ENCODE assay signal across 23 cellular contexts in genomic region chr16:54174750-54175149, GRCh38.
"Had no signal": no experiment of that assay in that cellular context is flagged by ENCODE, and none has a peak within 500 bp of the region (broad histone marks: within the 10 kb centered on the region; RNA-seq: fewer than 3 reads in every experiment).

No MANE protein-coding gene starts in this region.

- H3K4me1 ChIP-seq: adrenal gland, ascending aorta, lower lobe of right lung had no signal

- H3K9me3 Mint-ChIP-seq: activated B cell treated with CpG ODN at 0.5 μM for 24 hours; activated T-cell treated with anti-CD3 and anti-CD28 coated beads, Interleukin-2, amount 50 U/mL, for 4 hours; activated T-helper 2 cell treated with anti-CD3 and anti-CD28 coated beads, Interferon-gamma antibody, Interleukin-2, Interleukin-4, amounts not matched to agents 10 μg/mL and 5 μg/mL and 100 μg/mL, durations not matched to agents 14 hours and 24 hours and 36 hours; naive thymus-derived CD4-positive, alpha-beta T cell; neural crest cell had no signal

- H3K4me3 Mint-ChIP-seq: activated B cell treated with CpG ODN at 0.5 μM for 24 hours; activated CD4-positive, alpha-beta T cell treated with anti-CD3 and anti-CD28 coated beads for 36 hours; activated naive CD8-positive, alpha-beta T cell; activated T-cell treated with anti-CD3 and anti-CD28 coated beads, Interleukin-2, amount 50 U/mL, for 4 hours; naive thymus-derived CD4-positive, alpha-beta T cell had no signal

- H3K36me3 Mint-ChIP-seq: activated naive CD8-positive, alpha-beta T cell; naive thymus-derived CD4-positive, alpha-beta T cell had no signal

- H3K27me3 ChIP-seq: adrenal gland, ascending aorta had no signal

- H3K9me3 ChIP-seq: adrenal gland, ascending aorta, gastroesophageal sphincter, lower lobe of right lung, thoracic aorta, upper lobe of right lung had no signal

- DNase-seq: activated B cell treated with CpG ODN at 0.5 μM for 24 hours; activated CD4-positive, alpha-beta T cell treated with anti-CD3 and anti-CD28 coated beads for 36 hours; activated CD4-positive, alpha-beta T cell treated with anti-CD3 and anti-CD28 coated beads, Interleukin-2, amount 50 U/mL, for 4 hours; activated CD8-positive, alpha-beta memory T cell treated with anti-CD3 and anti-CD28 coated beads for 24 hours; activated CD8-positive, alpha-beta memory T cell treated with anti-CD3 and anti-CD28 coated beads, Interleukin-2, amount 50 U/mL, for 4 hours; activated naive CD4-positive, alpha-beta T cell; activated T-cell treated with anti-CD3 and anti-CD28 coated beads, Interleukin-2, amount 50 U/mL, for 4 hours; adrenal gland; head of caudate nucleus; lower lobe of right lung; naive thymus-derived CD4-positive, alpha-beta T cell; occipital lobe; stimulated activated CD4-positive, alpha-beta T cell treated with anti-CD3 and anti-CD28 coated beads, Interleukin-4, amount 100 ng/mL, for 24 hours; stimulated activated naive CD4-positive, alpha-beta T cell treated with Interleukin-2 at 50 U/mL for 16 hours; T-helper 9 cell; upper lobe of right lung had no signal

- H3K4me3 ChIP-seq: adrenal gland, ascending aorta, gastroesophageal sphincter, lower lobe of right lung, thoracic aorta, upper lobe of right lung had no signal

- H3K4me1 Mint-ChIP-seq: activated B cell treated with CpG ODN at 0.5 μM for 24 hours; activated CD4-positive, alpha-beta T cell treated with anti-CD3 and anti-CD28 coated beads for 36 hours had no signal

- ATAC-seq: activated CD4-positive, alpha-beta T cell treated with anti-CD3 and anti-CD28 coated beads for 36 hours; activated T-cell treated with anti-CD3 and anti-CD28 coated beads, Interleukin-2, amount 50 U/mL, for 4 hours; gastroesophageal sphincter; lower lobe of right lung; naive thymus-derived CD4-positive, alpha-beta T cell; upper lobe of right lung had no signal

- H3K27ac Mint-ChIP-seq: activated B cell treated with CpG ODN at 0.5 μM for 24 hours; activated CD4-positive, alpha-beta T cell treated with anti-CD3 and anti-CD28 coated beads for 36 hours; activated naive CD8-positive, alpha-beta T cell; activated T-helper 2 cell treated with anti-CD3 and anti-CD28 coated beads, Interferon-gamma antibody, Interleukin-2, Interleukin-4, amounts not matched to agents 10 μg/mL and 5 μg/mL and 100 μg/mL, durations not matched to agents 14 hours and 24 hours and 36 hours; naive thymus-derived CD4-positive, alpha-beta T cell had no signal

- H3K36me3 ChIP-seq: adrenal gland, ascending aorta, gastroesophageal sphincter, lower lobe of right lung, thoracic aorta, upper lobe of right lung had no signal

- H3K27ac ChIP-seq: adrenal gland, ascending aorta, epithelial cell of prostate, gastroesophageal sphincter, lower lobe of right lung, thoracic aorta, upper lobe of right lung had no signal
